ENCODE assay signal across 29 cellular contexts in the genomic region with DNA sequence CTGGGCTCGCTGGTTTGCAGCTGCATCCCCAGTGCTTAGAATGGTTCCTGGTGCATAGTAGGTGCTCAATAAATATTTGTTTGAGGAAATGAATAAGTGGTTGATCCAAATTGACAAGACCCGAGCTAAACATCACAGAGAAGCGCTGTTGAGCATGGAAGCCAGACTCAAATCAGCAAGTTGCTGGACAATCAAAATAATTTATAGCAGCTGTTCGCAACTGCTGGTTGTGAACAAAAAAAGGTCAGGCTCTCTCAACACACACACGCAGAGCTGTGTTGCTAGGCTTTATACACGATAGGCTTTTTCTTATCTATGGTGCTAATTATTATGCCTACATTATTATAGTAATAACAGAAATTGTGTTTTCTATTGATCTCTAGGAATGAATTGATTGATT.
"Had no signal": no experiment of that assay in that cellular context is flagged by ENCODE, and none has a peak within 500 bp of the region (broad histone marks: within the 10 kb centered on the region; RNA-seq: fewer than 3 reads in every experiment).

No MANE protein-coding gene starts in this region.

- H3K27ac Mint-ChIP-seq: naive thymus-derived CD8-positive, alpha-beta T cell; natural killer cell treated with Interleukin-12 subunit alpha and Interleukin-12 subunit beta and Interleukin-15 and Interleukin-18, amount 100 ng/mL, for 72 hours; nephron progenitor cell; stimulated activated effector memory CD8-positive, alpha-beta T cell treated with anti-CD3 and anti-CD28 coated beads, Interleukin-12 subunit alpha, Interleukin-12 subunit beta, amount 100 ng/mL, for 72 hours; stimulated activated naive B cell treated with anti-CD40 and anti-IgM and Interleukin-4, amounts not matched to agents 10 μg/mL and 1 μg/mL and 100 μg/mL, for 72 hours; stimulated activated naive CD8-positive, alpha-beta T cell treated with anti-CD3 and anti-CD28 coated beads, Interleukin-15, amount 100 ng/mL, for 72 hours; type B pancreatic cell had no signal

- H3K36me3 ChIP-seq: neutrophil, pancreas, prostate gland, right atrium auricular region, right lobe of liver, sigmoid colon, suprapubic skin, tibial artery, transverse colon, upper lobe of right lung, uterus had no signal

- H3K4me1 ChIP-seq: pancreas, prostate gland, right lobe of liver, sigmoid colon, suprapubic skin, testis, tibial artery, transverse colon, upper lobe of right lung, uterus had no signal

- H3K4me3 Mint-ChIP-seq: naive thymus-derived CD8-positive, alpha-beta T cell; natural killer cell treated with Interleukin-12 subunit alpha and Interleukin-12 subunit beta and Interleukin-15 and Interleukin-18, amount 100 ng/mL, for 72 hours; nephron progenitor cell; neural crest cell; stimulated activated effector memory CD8-positive, alpha-beta T cell treated with anti-CD3 and anti-CD28 coated beads, Interleukin-12 subunit alpha, Interleukin-12 subunit beta, amount 100 ng/mL, for 72 hours; stimulated activated naive B cell treated with anti-CD40 and anti-IgM and Interleukin-4, amounts not matched to agents 10 μg/mL and 1 μg/mL and 100 μg/mL, for 72 hours; stimulated activated naive CD8-positive, alpha-beta T cell treated with anti-CD3 and anti-CD28 coated beads, Interleukin-15, amount 100 ng/mL, for 72 hours; type B pancreatic cell had no signal

- H3K36me3 Mint-ChIP-seq: naive thymus-derived CD8-positive, alpha-beta T cell; natural killer cell treated with Interleukin-12 subunit alpha and Interleukin-12 subunit beta and Interleukin-15 and Interleukin-18, amount 100 ng/mL, for 72 hours; stimulated activated effector memory CD8-positive, alpha-beta T cell treated with anti-CD3 and anti-CD28 coated beads, Interleukin-12 subunit alpha, Interleukin-12 subunit beta, amount 100 ng/mL, for 72 hours; type B pancreatic cell had no signal

- H3K27me3 ChIP-seq: pancreas, right atrium auricular region, right lobe of liver, testis, uterus had no signal

- H3K4me3 ChIP-seq: pancreas, prostate gland, right atrium auricular region, right lobe of liver, sigmoid colon, suprapubic skin, testis, tibial artery, transverse colon, upper lobe of right lung, uterus had no signal

- H3K9me3 Mint-ChIP-seq: neural crest cell, type B pancreatic cell had no signal

- H3K9me3 ChIP-seq: neutrophil, pancreas, prostate gland, right atrium auricular region, right lobe of liver, sigmoid colon, suprapubic skin, testis, tibial artery, transverse colon, upper lobe of right lung, uterus had no signal

- H3K4me1 Mint-ChIP-seq: naive thymus-derived CD8-positive, alpha-beta T cell; neural crest cell; stimulated activated effector memory CD8-positive, alpha-beta T cell treated with anti-CD3 and anti-CD28 coated beads, Interleukin-12 subunit alpha, Interleukin-12 subunit beta, amount 100 ng/mL, for 72 hours; stimulated activated naive B cell treated with anti-CD40 and anti-IgM and Interleukin-4, amounts not matched to agents 10 μg/mL and 1 μg/mL and 100 μg/mL, for 72 hours; stimulated activated naive CD8-positive, alpha-beta T cell treated with anti-CD3 and anti-CD28 coated beads, Interleukin-15, amount 100 ng/mL, for 72 hours had no signal

- ATAC-seq: naive thymus-derived CD8-positive, alpha-beta T cell; natural killer cell treated with Interleukin-12 subunit alpha and Interleukin-12 subunit beta and Interleukin-15 and Interleukin-18, amount 100 ng/mL, for 72 hours; pancreas; right lobe of liver; stimulated activated effector memory CD8-positive, alpha-beta T cell treated with anti-CD3 and anti-CD28 coated beads, Interleukin-12 subunit alpha, Interleukin-12 subunit beta, amount 100 ng/mL, for 72 hours; stimulated activated naive B cell treated with anti-CD40 and anti-IgM and Interleukin-4, amounts not matched to agents 10 μg/mL and 1 μg/mL and 100 μg/mL, for 72 hours; stimulated activated naive CD8-positive, alpha-beta T cell treated with anti-CD3 and anti-CD28 coated beads, Interleukin-15, amount 100 ng/mL, for 72 hours; upper lobe of right lung had no signal

- H3K27ac ChIP-seq: neutrophil, pancreas, prostate gland, right atrium auricular region, right lobe of liver, sigmoid colon, suprapubic skin, testis, tibial artery, transverse colon, upper lobe of right lung, uterus had no signal

- DNase-seq: naive thymus-derived CD8-positive, alpha-beta T cell; nephron progenitor cell; nucleus accumbens; pancreas; retina; right lobe of liver; sigmoid colon; small intestine; stimulated activated CD4-positive, alpha-beta T cell treated with anti-CD3 and anti-CD28 coated beads, Interleukin-15, amount 100 ng/mL, for 24 hours; stimulated activated CD4-positive, alpha-beta T cell treated with anti-CD3 and anti-CD28 coated beads, Interleukin-2, amount 100 ng/mL, for 24 hours; stimulated activated CD4-positive, alpha-beta T cell treated with anti-CD3 and anti-CD28 coated beads, Interleukin-2, amount 100 ng/mL, for 48 hours; stimulated activated CD4-positive, alpha-beta T cell treated with anti-CD3 and anti-CD28 coated beads, Interleukin-4, amount 100 ng/mL, for 24 hours; stimulated activated naive B cell treated with anti-CD40 and anti-IgM and Interleukin-4, amounts not matched to agents 10 μg/mL and 1 μg/mL and 100 μg/mL, for 72 hours; stimulated activated naive CD4-positive, alpha-beta T cell treated with Interleukin-2 at 50 U/mL for 16 hours; stimulated activated naive CD8-positive, alpha-beta T cell treated with anti-CD3 and anti-CD28 coated beads, Interleukin-15, amount 100 ng/mL, for 72 hours; substantia nigra; testis; tibial artery; transverse colon; upper lobe of right lung; uterus had no signal
